12 cellular contexts compared by ENCODE assay signal in genomic region chrX:101429934-101430333, GRCh38. TPM values are rescaled to one million over a fixed set of nuclear protein-coding genes. Genes with fewer than 3 reads are reported as not detected.
A peak's percentile ranks its signal among the peaks of the same experiment; 100 is the strongest.
DNase-seq lines count a peak whose midpoint lies in the region; ATAC-seq and TF ChIP-seq lines count a peak whose summit lies in the region.
"Had no signal": no experiment of that assay in that cellular context is flagged by ENCODE, and none has a peak within 500 bp of the region (broad histone marks: within the 10 kb centered on the region; RNA-seq: fewer than 3 reads in every experiment).

No MANE protein-coding gene starts in this region.

- peak overlapping the region; percentile 78 for H3K4me3 Mint-ChIP-seq in natural killer cell treated with Interleukin-12 subunit alpha and Interleukin-12 subunit beta and Interleukin-15 and Interleukin-18, amount 100 ng/mL, for 72 hours
- no peak overlapping the region for H3K4me3 Mint-ChIP-seq in natural killer cell
- H3K4me3 Mint-ChIP-seq in activated naive CD8-positive, alpha-beta T cell treated with anti-CD3 and anti-CD28 coated beads, Interleukin-2, amount 50 U/mL, for 24 hours = peak overlapping the region; percentile 10

- H3K9me3 ChIP-seq in gastroesophageal sphincter = no peaks in the 10 kb centered on the region
- H3K9me3 ChIP-seq: ovary had no signal

- no peak for TF ChIP-seq POLR2A in gastroesophageal sphincter (IDR thresholded peaks at IDR 0.05)

- no peaks in the 10 kb centered on the region for H3K9me3 Mint-ChIP-seq in natural killer cell treated with Interleukin-12 subunit alpha and Interleukin-12 subunit beta and Interleukin-15 and Interleukin-18, amount 100 ng/mL, for 72 hours
- no peaks in the 10 kb centered on the region for H3K9me3 Mint-ChIP-seq in natural killer cell
- no peaks in the 10 kb centered on the region for H3K9me3 Mint-ChIP-seq in activated naive CD8-positive, alpha-beta T cell treated with anti-CD3 and anti-CD28 coated beads, Interleukin-2, amount 50 U/mL, for 24 hours

- no peaks in the 10 kb centered on the region for H3K4me1 ChIP-seq in gastroesophageal sphincter
- H3K4me1 ChIP-seq: BLaER1 had no signal

- peak; percentile 50 to 89 for ATAC-seq in natural killer cell treated with Interleukin-12 subunit alpha and Interleukin-12 subunit beta and Interleukin-15 and Interleukin-18, amount 100 ng/mL, for 72 hours
- ATAC-seq in natural killer cell (no peak), HG03060 (IDR thresholded peaks at IDR 0.05; ENCODE audit: low read depth, unreplicated experiment) (peak; percentile 36), gastroesophageal sphincter (no peak), HG03280 (IDR thresholded peaks at IDR 0.05; ENCODE audit: unreplicated experiment) (no peak)
- ATAC-seq in activated naive CD8-positive, alpha-beta T cell treated with anti-CD3 and anti-CD28 coated beads, Interleukin-2, amount 50 U/mL, for 24 hours = peak; percentile 83
- ATAC-seq: Right ventricle myocardium inferior had no signal

- WGBS in gastroesophageal sphincter (ENCODE audit: low coverage in 1 of 2), 2 donors = 88% methylated on average over 1 of the region's 1 CpG; no CpG with 5 or more reads in 1 of the 2 donors

- DNase-seq in natural killer cell treated with Interleukin-12 subunit alpha and Interleukin-12 subunit beta and Interleukin-15 and Interleukin-18, amount 100 ng/mL, for 72 hours (ENCODE audit: low spot score) = no peak
- DNase-seq in natural killer cell (no peak), occipital lobe (lab: John Stamatoyannopoulos, UW) (no peak), hepatic stellate cell (ENCODE audit: low spot score) (no peak)
- no peak for DNase-seq in activated naive CD8-positive, alpha-beta T cell treated with anti-CD3 and anti-CD28 coated beads, Interleukin-2, amount 50 U/mL, for 24 hours
- DNase-seq: activated gamma-delta T cell, ovary had no signal

- peak overlapping the region; percentile 73 to 76 for H3K27ac Mint-ChIP-seq in natural killer cell treated with Interleukin-12 subunit alpha and Interleukin-12 subunit beta and Interleukin-15 and Interleukin-18, amount 100 ng/mL, for 72 hours
- H3K27ac Mint-ChIP-seq in natural killer cell = no peak overlapping the region
- H3K27ac Mint-ChIP-seq in activated naive CD8-positive, alpha-beta T cell treated with anti-CD3 and anti-CD28 coated beads, Interleukin-2, amount 50 U/mL, for 24 hours = peak overlapping the region; percentile 83

- H3K4me3 ChIP-seq in gastroesophageal sphincter = no peak overlapping the region
- H3K4me3 ChIP-seq: BLaER1, ovary had no signal

- intact Hi-C loops in natural killer cell (cut with micrococcal nuclease) = no loop called here

- H3K27ac ChIP-seq in gastroesophageal sphincter = no peak overlapping the region
- H3K27ac ChIP-seq: BLaER1, ovary had no signal

- peaks cover 13 to 14% of the 10 kb centered on the region in 2 donors for H3K4me1 Mint-ChIP-seq in natural killer cell treated with Interleukin-12 subunit alpha and Interleukin-12 subunit beta and Interleukin-15 and Interleukin-18, amount 100 ng/mL, for 72 hours (ENCODE audit: low read depth in 2 of 2)
- H3K4me1 Mint-ChIP-seq in natural killer cell = peaks cover 5 to 7% of the 10 kb centered on the region in 2 donors
- H3K4me1 Mint-ChIP-seq in activated naive CD8-positive, alpha-beta T cell treated with anti-CD3 and anti-CD28 coated beads, Interleukin-2, amount 50 U/mL, for 24 hours = peaks cover 15% of the 10 kb centered on the region

- no peak for TF ChIP-seq EP300 in gastroesophageal sphincter (IDR thresholded peaks at IDR 0.05)

- H3K36me3 Mint-ChIP-seq in natural killer cell treated with Interleukin-12 subunit alpha and Interleukin-12 subunit beta and Interleukin-15 and Interleukin-18, amount 100 ng/mL, for 72 hours = peaks cover 14% of the 10 kb centered on the region
- H3K36me3 Mint-ChIP-seq in natural killer cell = no peaks in the 10 kb centered on the region
- H3K36me3 Mint-ChIP-seq in activated naive CD8-positive, alpha-beta T cell treated with anti-CD3 and anti-CD28 coated beads, Interleukin-2, amount 50 U/mL, for 24 hours (ENCODE audit: low read depth) = peaks cover 38% of the 10 kb centered on the region

- H3K36me3 ChIP-seq in gastroesophageal sphincter = peaks cover 0 to 49% of the 10 kb centered on the region in 2 donors
- H3K36me3 ChIP-seq: BLaER1, ovary had no signal

- H3K27me3 ChIP-seq in gastroesophageal sphincter = no peaks in the 10 kb centered on the region
- H3K27me3 ChIP-seq: BLaER1, ovary had no signal

- no peak for TF ChIP-seq CTCF in natural killer cell (IDR thresholded peaks at IDR 0.05)
- TF ChIP-seq CTCF in gastroesophageal sphincter (IDR thresholded peaks at IDR 0.05) = no peak

- peaks cover 0 to 2% of the 10 kb centered on the region in 2 donors for H3K27me3 Mint-ChIP-seq in natural killer cell treated with Interleukin-12 subunit alpha and Interleukin-12 subunit beta and Interleukin-15 and Interleukin-18, amount 100 ng/mL, for 72 hours
- no peaks in the 10 kb centered on the region for H3K27me3 Mint-ChIP-seq in natural killer cell (ENCODE audit: low read depth in 2 of 2)
- H3K27me3 Mint-ChIP-seq in activated naive CD8-positive, alpha-beta T cell treated with anti-CD3 and anti-CD28 coated beads, Interleukin-2, amount 50 U/mL, for 24 hours = no peaks in the 10 kb centered on the region

RNA-seq across cellular contexts. Expression of gene HNRNPH2, which starts 21.9 kb away (rescaled TPM):
- 10 to 100 TPM; 34.0 to 43.8 TPM for total RNA-seq in natural killer cell treated with Interleukin-12 subunit alpha and Interleukin-12 subunit beta and Interleukin-15 and Interleukin-18, amount 100 ng/mL, for 72 hours
- 10 to 100 TPM; 47.3 to 56.1 (median 52.9) TPM for total RNA-seq in natural killer cell
- total RNA-seq in gastroesophageal sphincter = 10 to 100 TPM; 38.8 to 66.6 (median 62.1) TPM
- total RNA-seq in occipital lobe = 92.5 TPM

RNA-seq across cellular contexts. Expression of gene GLA, which starts 22.2 kb away (rescaled TPM):
- 10 to 100 TPM; 42.1 to 58.2 TPM for total RNA-seq in natural killer cell treated with Interleukin-12 subunit alpha and Interleukin-12 subunit beta and Interleukin-15 and Interleukin-18, amount 100 ng/mL, for 72 hours
- total RNA-seq in natural killer cell (10 to 100 TPM; 34.9 to 71.9 (median 47.9) TPM), gastroesophageal sphincter (10 to 100 TPM in 3 of 4 donors, 1 to 10 TPM in 1; 9.2 to 22.0 (median 16.1) TPM), occipital lobe (20.7 TPM)

RNA-seq across cellular contexts. Expression of gene RPL36A, which starts 39.1 kb away (rescaled TPM):
- total RNA-seq in natural killer cell treated with Interleukin-12 subunit alpha and Interleukin-12 subunit beta and Interleukin-15 and Interleukin-18, amount 100 ng/mL, for 72 hours = 100 to 1,000 TPM in 1 of 2 donors, 10 to 100 TPM in 1; 62.9 to 148 TPM
- total RNA-seq in natural killer cell = 100 to 1,000 TPM in 1 of 3 donors, 10 to 100 TPM in 2; 88.0 to 108 (median 91.5) TPM
- 1,000 to 10,000 TPM in 3 of 4 donors, 100 to 1,000 TPM in 1; 629 to 1,573 (median 1,208) TPM for total RNA-seq in gastroesophageal sphincter
- total RNA-seq in occipital lobe = 287 TPM

RNA-seq across cellular contexts. Expression of gene BTK, which starts 43.9 kb away (rescaled TPM):
- total RNA-seq in natural killer cell treated with Interleukin-12 subunit alpha and Interleukin-12 subunit beta and Interleukin-15 and Interleukin-18, amount 100 ng/mL, for 72 hours = 1 to 10 TPM in 1 of 2 donors, under 1 TPM in 1; 0.38 to 7.2 TPM
- total RNA-seq in natural killer cell (10 to 100 TPM in 1 of 3 donors, 1 to 10 TPM in 2; 4.4 to 48.2 (median 9.0) TPM), gastroesophageal sphincter (10 to 100 TPM in 1 of 4 donors, 1 to 10 TPM in 3; 2.2 to 14.8 (median 4.5) TPM), occipital lobe (0.94 TPM)

RNA-seq across cellular contexts. Expression of gene ARMCX4, which starts 55.3 kb away (rescaled TPM):
- total RNA-seq in natural killer cell treated with Interleukin-12 subunit alpha and Interleukin-12 subunit beta and Interleukin-15 and Interleukin-18, amount 100 ng/mL, for 72 hours = 1 to 10 TPM; 2.7 to 7.4 TPM
- 1 to 10 TPM; 7.9 to 9.2 (median 8.5) TPM for total RNA-seq in natural killer cell
- 10 to 100 TPM in 1 of 4 donors, 1 to 10 TPM in 3; 1.8 to 21.9 (median 8.1) TPM for total RNA-seq in gastroesophageal sphincter
- total RNA-seq in occipital lobe = 14.5 TPM

Comparison
In these comparisons a context has a peak if more than half of its experiments do, and no peak if none do; other contexts are left out.
1. ATAC-seq: peak in natural killer cell treated with Interleukin-12 subunit alpha and Interleukin-12 subunit beta and Interleukin-15 and Interleukin-18, amount 100 ng/mL, for 72 hours (2 of 2), HG03060 (single experiment) and activated naive CD8-positive, alpha-beta T cell treated with anti-CD3 and anti-CD28 coated beads, Interleukin-2, amount 50 U/mL, for 24 hours (single experiment); none in natural killer cell (0 of 3), gastroesophageal sphincter (single experiment) and HG03280 (single experiment).
2. H3K27ac Mint-ChIP-seq: peak in natural killer cell treated with Interleukin-12 subunit alpha and Interleukin-12 subunit beta and Interleukin-15 and Interleukin-18, amount 100 ng/mL, for 72 hours (2 of 2) and activated naive CD8-positive, alpha-beta T cell treated with anti-CD3 and anti-CD28 coated beads, Interleukin-2, amount 50 U/mL, for 24 hours (single experiment); none in natural killer cell (0 of 2).